ENCODE assay signal across 20 cellular contexts in the genomic region with DNA sequence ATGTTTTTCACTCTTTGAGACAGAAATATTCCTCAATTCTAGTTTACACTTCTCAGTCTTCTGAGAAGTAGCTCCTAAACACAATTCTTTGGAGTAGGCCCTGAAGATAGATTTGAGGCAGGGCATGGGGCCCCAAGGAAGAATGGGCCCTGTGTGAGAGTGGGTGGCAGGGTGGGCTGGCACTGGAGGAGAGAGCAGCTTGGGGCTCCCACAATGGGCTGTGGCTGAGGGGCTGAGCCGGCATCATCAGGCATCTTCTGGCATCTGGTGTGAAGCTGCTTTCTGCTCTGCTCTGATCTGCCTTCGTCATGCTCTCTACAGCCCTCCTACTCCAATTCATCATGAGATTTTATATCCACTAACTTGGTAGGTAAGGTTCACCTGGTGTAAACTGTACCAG.
DNase-seq lines count a peak whose midpoint lies in the region; ATAC-seq and TF ChIP-seq lines count a peak whose summit lies in the region.
"Had no signal": no experiment of that assay in that cellular context is flagged by ENCODE, and none has a peak within 500 bp of the region (broad histone marks: within the 10 kb centered on the region; RNA-seq: fewer than 3 reads in every experiment).

No MANE protein-coding gene starts in this region.

- H3K14ac ChIP-seq in IMR-90 (replicated peaks; ENCODE audit: low read depth, low read length), result 0 out of 2 replicates have a peak overlapping the region, but pooled peaks have one; percentile 5

- no CpG with 5 or more reads among the region's 2 CpGs for WGBS in IMR-90 (ENCODE audit: extremely low coverage in 2 of 2, insufficient read length in 1 of 2), 2 experiments
- 72% methylated on average over 2 of the region's 2 CpGs for WGBS in esophagus muscularis mucosa
- 62 to 88% (median 84%) methylated on average over 2 of the region's 2 CpGs for WGBS in psoas muscle, 3 donors

- ATAC-seq in IMR-90 (ENCODE audit: low read depth) (no peak), psoas muscle (no peak), HG03097 (IDR thresholded peaks at IDR 0.05; ENCODE audit: low FRiP score, unreplicated experiment) (no peak), GM19395 (IDR thresholded peaks at IDR 0.05; ENCODE audit: unreplicated experiment) (no peak), GM21529 (IDR thresholded peaks at IDR 0.05; ENCODE audit: unreplicated experiment) (no peak)
- ATAC-seq: activated T-cell treated with anti-CD3 and anti-CD28 coated beads, Interleukin-2, amount 50 U/mL, for 72 hours had no signal

- no peaks in the 10 kb centered on the region for H3K36me3 ChIP-seq in BLaER1 treated with 17β-estradiol and CSF1 and Interleukin-3, amounts not matched to agents 10 nM and 100 nM
- H3K36me3 ChIP-seq in IMR-90 (ENCODE audit: control insufficient read depth, insufficient read depth, low read length) (no peaks in the 10 kb centered on the region), esophagus muscularis mucosa (no peaks in the 10 kb centered on the region), psoas muscle (ENCODE audit: insufficient read depth in 1 of 2, low read depth in 1 of 2) (no peaks in the 10 kb centered on the region)
- H3K36me3 ChIP-seq: MG63, thyroid gland had no signal

- POLR2A ChIA-PET in IMR-90 (lab: Charles Lee; ENCODE audit: unreplicated experiment), result no interaction called here

- peaks cover 0 to 13% (median 5%) of the 10 kb centered on the region in 11 experiments; a peak in 10 of 22 replicates for H3K9me3 ChIP-seq in BLaER1 treated with 17β-estradiol and CSF1 and Interleukin-3, amounts not matched to agents 10 nM and 100 nM (replicated peaks in 1 of 11)
- H3K9me3 ChIP-seq in IMR-90 (ENCODE audit: control insufficient read depth, insufficient read depth, low read length) (no peaks in the 10 kb centered on the region), esophagus muscularis mucosa (no peaks in the 10 kb centered on the region), psoas muscle (no peaks in the 10 kb centered on the region)
- H3K9me3 ChIP-seq: MG63, thyroid gland had no signal

- H3K56ac ChIP-seq in IMR-90 (ENCODE audit: extremely low read depth, insufficient read depth, low read length), result no peak overlapping the region

- no peak overlapping the region for H4K8ac ChIP-seq in IMR-90 (ENCODE audit: low read depth in 2 of 2, low read length in 2 of 2)

- peak overlapping the region; percentile 38 to 91 (median 77) for H3K4me2 ChIP-seq in BLaER1 treated with 17β-estradiol and CSF1 and Interleukin-3, amounts not matched to agents 10 nM and 100 nM
- no peak overlapping the region for H3K4me2 ChIP-seq in IMR-90 (ENCODE audit: low read depth, low read length)

- H3K9ac ChIP-seq in BLaER1 treated with 17β-estradiol and CSF1 and Interleukin-3, amounts not matched to agents 10 nM and 100 nM, result peak overlapping the region; percentile 40 to 83 (median 77); a peak in 21 of 22 replicates
- no peak overlapping the region; the same call in 1 of the 2 replicates for H3K9ac ChIP-seq in IMR-90 (ENCODE audit: low read depth, low read length)

- TF ChIP-seq EP300 in esophagus muscularis mucosa (IDR thresholded peaks at IDR 0.05), result no peak

- no peak overlapping the region for H3K4ac ChIP-seq in IMR-90 (ENCODE audit: low read depth, low read length)

- intact Hi-C loops in IMR-90 (cut with micrococcal nuclease), result no loop called here
- intact Hi-C loops in esophagus muscularis mucosa (cut with DNase I), result no loop called here
- intact Hi-C loops in psoas muscle (cut with DNase I), result no loop called here

- H3K4me1 ChIP-seq in BLaER1 treated with 17β-estradiol and CSF1 and Interleukin-3, amounts not matched to agents 10 nM and 100 nM, result peaks cover 31 to 92% (median 63%) of the 10 kb centered on the region in 10 experiments
- H3K4me1 ChIP-seq in IMR-90 (ENCODE audit: control insufficient read depth, insufficient read depth, low read length) (peaks cover 23% of the 10 kb centered on the region), esophagus muscularis mucosa (peaks cover 0 to 13% (median 9%) of the 10 kb centered on the region in 4 donors), psoas muscle (peaks cover 24% of the 10 kb centered on the region)
- H3K4me1 ChIP-seq: thyroid gland had no signal

- H2BK5ac ChIP-seq in IMR-90 (ENCODE audit: low read depth, low read length, poor library complexity, severe bottlenecking), result peak overlapping the region; percentile 13

- H4K5ac ChIP-seq in IMR-90 (ENCODE audit: low read depth, low read length), result peak overlapping the region; percentile 27; the same call in 1 of the 2 replicates

- DNase-seq in IMR-90 (no peak), esophagus muscularis mucosa (ENCODE audit: extremely low spot score) (no peak), psoas muscle (no peak), NCI-H446 (lab: John Stamatoyannopoulos, UW) (no peak)
- DNase-seq: activated CD4-positive, alpha-beta T cell treated with anti-CD3 and anti-CD28 coated beads, Interleukin-2, amount 10 ng/mL, durations not matched to agents 24 days and 14 days; activated naive CD4-positive, alpha-beta T cell treated with Interleukin-2 at 50 U/mL for 16 hours; activated T-cell treated with anti-CD3 and anti-CD28 coated beads, Interleukin-2, amount 50 U/mL, for 72 hours; glutamatergic neuron; kidney glomerular epithelial cell; MG63; NCI-H1417 treated with DMSO at 0.1 percent for 48 hours; NCI-H2081 treated with DMSO at 0.1 percent for 48 hours; NCI-H345; nucleus accumbens; stimulated activated naive CD4-positive, alpha-beta T cell treated with Interleukin-2 at 50 U/mL for 16 hours; thyroid gland had no signal

- no peaks in the 10 kb centered on the region for H3K27me3 ChIP-seq in BLaER1 treated with 17β-estradiol and CSF1 and Interleukin-3, amounts not matched to agents 10 nM and 100 nM
- no peaks in the 10 kb centered on the region; the same call in 1 of the 2 replicates for H3K27me3 ChIP-seq in IMR-90 (ENCODE audit: control insufficient read depth, insufficient read depth, low read length)
- H3K27me3 ChIP-seq in esophagus muscularis mucosa, result peaks cover 0 to 9% (median 0%) of the 10 kb centered on the region in 4 donors
- no peaks in the 10 kb centered on the region for H3K27me3 ChIP-seq in psoas muscle (ENCODE audit: insufficient read depth in 3 of 3, low read length in 2 of 3)
- H3K27me3 ChIP-seq: thyroid gland had no signal

- H3K27ac ChIP-seq in BLaER1 treated with 17β-estradiol and CSF1 and Interleukin-3, amounts not matched to agents 10 nM and 100 nM, result peak overlapping the region; percentile 68 to 97 (median 92)
- H3K27ac ChIP-seq in IMR-90 (ENCODE audit: insufficient read depth, low read length), result no peak overlapping the region
- H3K27ac ChIP-seq in esophagus muscularis mucosa (replicated peaks in 1 of 4), result peak overlapping the region in 3 of 4 donors; percentile 23 to 50 (median 30)
- peak overlapping the region; percentile 5 for H3K27ac ChIP-seq in psoas muscle
- H3K27ac ChIP-seq: thyroid gland had no signal

- no peak for TF ChIP-seq POLR2A in IMR-90 (IDR thresholded peaks at IDR 0.05; ENCODE audit: low read depth, low read length)
- TF ChIP-seq POLR2A in esophagus muscularis mucosa (IDR thresholded peaks at IDR 0.05; ENCODE audit: low read depth), result no peak

- CTCF ChIA-PET in IMR-90 (lab: Yijun Ruan, JAX), result no interaction called here

- H2AK9ac ChIP-seq in IMR-90 (replicated peaks; ENCODE audit: low read depth, low read length, poor library complexity), result no peak overlapping the region

- in situ Hi-C loops in IMR-90 (cut with MboI; ENCODE audit: low sequenced_read_pairs), result no loop called here

- no peaks in the 10 kb centered on the region for H4K20me1 ChIP-seq in BLaER1 treated with 17β-estradiol and CSF1 and Interleukin-3, amounts not matched to agents 10 nM and 100 nM
- no peaks in the 10 kb centered on the region for H4K20me1 ChIP-seq in IMR-90 (ENCODE audit: insufficient read depth, low read length)

- peak overlapping the region; percentile 9; the same call in 1 of the 2 replicates for H2BK20ac ChIP-seq in IMR-90 (ENCODE audit: low read depth, low read length)

- no peaks in the 10 kb centered on the region for H3K79me1 ChIP-seq in IMR-90 (ENCODE audit: low read depth in 1 of 2, low read length in 2 of 2)

- H2AFZ ChIP-seq in IMR-90 (replicated peaks; ENCODE audit: low read length, poor library complexity), result peak overlapping the region; percentile 29

- H3K4me3 ChIP-seq in BLaER1 treated with 17β-estradiol and CSF1 and Interleukin-3, amounts not matched to agents 10 nM and 100 nM, result 0 out of 20 replicates have a peak overlapping the region, but pooled peaks of 1 of the 10 experiments have one; percentile 25
- H3K4me3 ChIP-seq in IMR-90 (ENCODE audit: insufficient read depth, low read depth, low read length), result no peak overlapping the region
- no peak overlapping the region for H3K4me3 ChIP-seq in esophagus muscularis mucosa
- no peak overlapping the region for H3K4me3 ChIP-seq in psoas muscle
- H3K4me3 ChIP-seq: MG63, thyroid gland had no signal

- H2BK120ac ChIP-seq in IMR-90 (ENCODE audit: low read depth, low read length), result no peak overlapping the region

- 0 out of 3 replicates have a peak overlapping the region, but pooled peaks have one; percentile 5 for H2BK15ac ChIP-seq in IMR-90 (ENCODE audit: low read depth, low read length)

- peak overlapping the region; percentile 60; the same call in 1 of the 2 replicates for H3K18ac ChIP-seq in IMR-90 (ENCODE audit: low read depth, low read length)

- TF ChIP-seq CTCF in IMR-90 (conservative IDR thresholded peaks at IDR 0.05; ENCODE audit: low read depth, low read length) (no peak), esophagus muscularis mucosa (IDR thresholded peaks at IDR 0.05) (no peak), psoas muscle (IDR thresholded peaks at IDR 0.05) (no peak)

- H3K23ac ChIP-seq in IMR-90 (ENCODE audit: low read depth, low read length), result no peak overlapping the region

- dilution Hi-C loops in IMR-90 (cut with HindIII; ENCODE audit: low sequenced_read_pairs, unreplicated experiment), result no loop called here

- BruUV-seq in IMR-90 (replicated peaks; lab: Mats Ljungman, UMichigan), result no TSS peak

- H3K9me1 ChIP-seq in IMR-90 (ENCODE audit: insufficient read depth, low read length), result peaks cover 4% of the 10 kb centered on the region; the same call in 1 of the 2 replicates

- no peak overlapping the region for H4K91ac ChIP-seq in IMR-90 (ENCODE audit: insufficient read depth, low read depth, low read length)

- no peak overlapping the region; the same call in 1 of the 2 replicates for H2AK5ac ChIP-seq in IMR-90 (ENCODE audit: low read depth, low read length)

- TF ChIP-seq RAD21 in IMR-90 (IDR thresholded peaks at IDR 0.05; ENCODE audit: low read length), result no peak

TF ChIP-seq in IMR-90, 13 proteins besides CTCF, POLR2A, EP300 and RAD21 (continues in another document):
- TF ChIP-seq, protein P1, sequence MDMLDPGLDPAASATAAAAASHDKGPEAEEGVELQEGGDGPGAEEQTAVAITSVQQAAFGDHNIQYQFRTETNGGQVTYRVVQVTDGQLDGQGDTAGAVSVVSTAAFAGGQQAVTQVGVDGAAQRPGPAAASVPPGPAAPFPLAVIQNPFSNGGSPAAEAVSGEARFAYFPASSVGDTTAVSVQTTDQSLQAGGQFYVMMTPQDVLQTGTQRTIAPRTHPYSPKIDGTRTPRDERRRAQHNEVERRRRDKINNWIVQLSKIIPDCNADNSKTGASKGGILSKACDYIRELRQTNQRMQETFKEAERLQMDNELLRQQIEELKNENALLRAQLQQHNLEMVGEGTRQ (IDR thresholded peaks at IDR 0.05; ENCODE audit: low read depth, low read length), result no peak
- TF ChIP-seq NFE2L2 (IDR thresholded peaks at IDR 0.05; ENCODE audit: low read depth, low read length) (no peak), CEBPB (IDR thresholded peaks at IDR 0.05; ENCODE audit: low read depth, low read length) (no peak)
